8 cellular contexts compared by ENCODE assay signal in the genomic region with DNA sequence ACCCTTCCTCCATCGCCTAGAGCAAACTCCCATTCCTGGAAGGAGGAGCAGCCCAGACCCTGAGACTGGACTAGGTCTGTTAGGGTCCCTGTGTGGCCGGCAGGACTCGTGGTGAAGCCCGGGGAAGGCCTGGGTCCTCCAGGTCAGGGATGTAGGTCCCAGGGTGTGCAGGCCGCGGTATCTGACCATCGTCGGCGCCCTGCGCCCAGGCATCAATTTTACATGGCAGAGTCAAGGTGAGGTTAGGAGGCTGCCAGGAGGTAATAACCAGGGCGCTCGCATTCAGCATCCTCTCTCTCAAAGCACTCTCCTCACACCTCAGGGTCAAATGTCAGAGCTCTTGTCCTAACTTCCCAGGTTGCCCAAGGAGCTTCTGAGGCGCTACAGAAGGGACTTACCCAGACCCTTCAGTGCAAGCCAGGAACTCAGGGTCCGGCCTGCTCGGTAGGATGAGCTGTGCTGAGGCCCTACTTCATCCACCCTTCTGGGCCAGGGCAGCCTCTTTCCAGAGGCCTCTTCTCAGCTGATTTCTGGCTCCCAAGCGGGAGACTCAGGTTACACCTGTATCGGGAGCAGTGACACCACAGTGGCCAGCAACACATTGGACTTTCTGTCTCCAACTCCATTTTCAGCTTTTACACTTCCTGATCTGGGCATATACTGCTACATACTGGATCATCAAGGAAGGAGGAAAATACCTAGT. TPM values are rescaled to one million over a fixed set of nuclear protein-coding genes. Genes with fewer than 3 reads are reported as not detected.
DNase-seq lines count a peak whose midpoint lies in the region; ATAC-seq and TF ChIP-seq lines count a peak whose summit lies in the region.

No MANE protein-coding gene starts in this region.

- H3K4me3 ChIP-seq in SJSA1 (peak overlapping the region; percentile 55), fibroblast of the aortic adventitia (ENCODE audit: low read depth, low read length) (peak overlapping the region; percentile 77), sigmoid colon (peak overlapping the region; percentile 61 to 73 (median 70))

- ATAC-seq in GM21825 (IDR thresholded peaks at IDR 0.05; ENCODE audit: unreplicated experiment) (peak; percentile 3), HG03108 (IDR thresholded peaks at IDR 0.05; ENCODE audit: unreplicated experiment) (no peak)

- TF ChIP-seq CTCF in fibroblast of the aortic adventitia (IDR thresholded peaks at IDR 0.05; ENCODE audit: insufficient read depth, low read length) (no peak), sigmoid colon (IDR thresholded peaks at IDR 0.05) (no peak)

- H3K36me3 ChIP-seq in SJSA1 = no peaks in the 10 kb centered on the region
- no peaks in the 10 kb centered on the region for H3K36me3 ChIP-seq in sigmoid colon

- H3K27me3 ChIP-seq in SJSA1 (replicated peaks) = no peaks in the 10 kb centered on the region
- H3K27me3 ChIP-seq in sigmoid colon = no peaks in the 10 kb centered on the region

- 49 to 72% methylated on average over 17 of the region's 17 CpGs for WGBS in sigmoid colon, 2 donors

- intact Hi-C loops in sigmoid colon (cut with DNase I) = no loop called here

- TF ChIP-seq POLR2A in sigmoid colon (IDR thresholded peaks at IDR 0.05) = no peak

- H3K27ac ChIP-seq in SJSA1 (peak overlapping the region; percentile 87), sigmoid colon (peak overlapping the region; percentile 92 to 94 (median 93))

- H3K4me1 ChIP-seq in SJSA1 (replicated peaks) (peaks cover 22% of the 10 kb centered on the region), sigmoid colon (peaks cover 0 to 34% (median 30%) of the 10 kb centered on the region in 4 donors)

- H3K9me3 ChIP-seq in SJSA1 (replicated peaks) = no peaks in the 10 kb centered on the region
- no peaks in the 10 kb centered on the region for H3K9me3 ChIP-seq in sigmoid colon

- no peak for DNase-seq in SJSA1 (ENCODE audit: low read depth in 1 of 2, low spot score in 2 of 2)
- DNase-seq in fibroblast of the aortic adventitia (ENCODE audit: low read depth) = no peak
- no peak for DNase-seq in sigmoid colon
- no peak for DNase-seq in NCI-H524 (lab: John Stamatoyannopoulos, UW)
- DNase-seq in NCI-H69 (lab: John Stamatoyannopoulos, UW) = no peak
- no peak for DNase-seq in stimulated activated naive CD4-positive, alpha-beta T cell treated with Interleukin-2 at 50 U/mL for 16 hours (lab: John Stamatoyannopoulos, UW)

- TF ChIP-seq EP300 in sigmoid colon (IDR thresholded peaks at IDR 0.05) = no peak

RNA-seq across cellular contexts. Expression of a gene that starts 0.6 kb away (rescaled TPM):
- not detected in 2 replicates for total RNA-seq in SJSA1 (2014; rRNA removed; shearing (Covaris generic))
- total RNA-seq in fibroblast of the aortic adventitia (ENCODE audit: low replicate concordance) (0.27 TPM in 1 of 2 replicates, not detected in the other), sigmoid colon (not detected)
- polyA plus RNA-seq in sigmoid colon = 10 to 100 TPM in 2 of 3 donors, 1 to 10 TPM in 1; 2.8 to 14.6 (median 11.4) TPM

RNA-seq across cellular contexts. Expression of a gene that starts 9.0 kb away (rescaled TPM):
- 0.60 and 1.4 TPM in 2 replicates for total RNA-seq in SJSA1 (2014; rRNA removed; shearing (Covaris generic))
- 131 and 144 TPM in 2 replicates for total RNA-seq in fibroblast of the aortic adventitia (ENCODE audit: low replicate concordance)
- 10 to 100 TPM; 20.9 to 33.0 (median 30.1) TPM for total RNA-seq in sigmoid colon
- 100 to 1,000 TPM; 112 to 230 (median 150) TPM for polyA plus RNA-seq in sigmoid colon
